ENCODE assay signal across 8 cellular contexts in the genomic region with DNA sequence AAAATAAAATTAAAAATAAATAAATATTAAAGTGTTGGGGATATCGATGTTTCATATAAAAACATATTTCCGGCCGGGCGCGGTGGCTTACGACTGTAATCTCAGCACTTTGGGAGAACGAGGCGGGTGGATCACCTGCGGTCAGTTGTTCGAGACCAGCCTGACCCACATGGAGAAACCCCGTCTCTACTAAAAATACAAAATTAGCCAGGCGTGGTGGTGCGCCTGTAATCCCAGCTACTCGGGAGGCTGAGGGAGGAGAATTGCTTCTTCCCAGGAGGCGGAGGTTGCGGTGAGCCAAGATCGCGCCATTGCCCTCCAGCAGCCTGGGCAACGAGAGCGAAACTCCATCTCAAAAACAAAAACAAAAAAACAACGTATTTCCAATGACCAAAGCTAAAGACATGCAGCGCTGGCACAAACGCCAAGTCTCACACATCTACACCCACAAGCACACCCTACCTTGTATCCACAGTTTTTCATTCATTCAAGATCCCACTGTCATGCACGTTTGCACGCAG. TPM values are rescaled to one million over a fixed set of nuclear protein-coding genes. Genes with fewer than 3 reads are reported as not detected.
DNase-seq lines count a peak whose midpoint lies in the region; ATAC-seq and TF ChIP-seq lines count a peak whose summit lies in the region.

No MANE protein-coding gene starts in this region.

- ATAC-seq in DND-41 (ENCODE audit: insufficient read depth, low read depth), result no peak
- ATAC-seq in activated CD4-positive, CD25-positive, alpha-beta regulatory T cell treated with anti-CD3 and anti-CD28 coated beads, Interleukin-2, amount 50 U/mL, for 24 hours, result no peak

- WGBS in ovary, 3 donors, result 27 to 35% (median 33%) methylated on average over 25 of the region's 25 CpGs

- peak overlapping the region; percentile 96 for H3K27ac ChIP-seq in DND-41 (ENCODE audit: low read length)
- peak overlapping the region; percentile 43 for H3K27ac ChIP-seq in SJSA1
- peak overlapping the region in 1 of 2 donors; percentile 75 for H3K27ac ChIP-seq in ovary

- TF ChIP-seq EP300 in ovary (IDR thresholded peaks at IDR 0.05), result no peak

- no peak for TF ChIP-seq POLR2A in ovary (IDR thresholded peaks at IDR 0.05)

- peak overlapping the region; percentile 68 to 84 for H3K4me3 ChIP-seq in DND-41 (ENCODE audit: low read depth in 1 of 2, low read length in 2 of 2)
- H3K4me3 ChIP-seq in SJSA1, result peak overlapping the region; percentile 57
- H3K4me3 ChIP-seq in epithelial cell of proximal tubule (ENCODE audit: low read depth, low read length), result peak overlapping the region; percentile 87
- peak overlapping the region; percentile 96 for H3K4me3 ChIP-seq in ovary

- peaks cover 75% of the 10 kb centered on the region for H3K79me2 ChIP-seq in DND-41 (ENCODE audit: insufficient read depth, low read length)

- in situ Hi-C loops in KBM-7 (cut with MboI; ENCODE audit: low pct_unique_long_range_greater_than_20kb, low sequenced_read_pairs), result no loop called here

- H3K36me3 ChIP-seq in DND-41 (ENCODE audit: insufficient read depth, low read length) (peaks cover 44% of the 10 kb centered on the region), SJSA1 (peaks cover 17% of the 10 kb centered on the region), ovary (no peaks in the 10 kb centered on the region)

- H3K4me1 ChIP-seq in DND-41 (ENCODE audit: insufficient read depth, low read length) (peaks cover 42% of the 10 kb centered on the region), SJSA1 (replicated peaks) (peaks cover 3% of the 10 kb centered on the region; the same call in 1 of the 2 replicates), ovary (ENCODE audit: insufficient read depth) (peaks cover 5% of the 10 kb centered on the region)

- TF ChIP-seq CTCF in DND-41 (IDR thresholded peaks at IDR 0.05; ENCODE audit: borderline replicate concordance, extremely low read depth, low read length, poor library complexity, severe bottlenecking), result no peak
- no peak for TF ChIP-seq CTCF in epithelial cell of proximal tubule (conservative IDR thresholded peaks at IDR 0.05; ENCODE audit: low read depth, low read length)
- no peak for TF ChIP-seq CTCF in ovary (IDR thresholded peaks at IDR 0.05)

- DNase-seq in DND-41 (no peak), SJSA1 (ENCODE audit: low read depth in 1 of 2, low spot score in 2 of 2) (no peak), epithelial cell of proximal tubule (ENCODE audit: low read depth) (no peak), ovary (peak in 2 of 5 donors; percentile 20 to 22), KBM-7 (no peak), midbrain (lab: John Stamatoyannopoulos, UW) (no peak), activated gamma-delta T cell (lab: John Stamatoyannopoulos, UW) (no peak)

- no peaks in the 10 kb centered on the region for H4K20me1 ChIP-seq in DND-41 (ENCODE audit: insufficient read depth, low read length)

- H3K9me3 ChIP-seq in DND-41 (ENCODE audit: insufficient read depth, low read length, severe bottlenecking) (peaks cover 19% of the 10 kb centered on the region), SJSA1 (replicated peaks) (peaks cover 21% of the 10 kb centered on the region), ovary (peaks cover 0 to 11% of the 10 kb centered on the region in 2 donors)

- H2AFZ ChIP-seq in DND-41 (ENCODE audit: low read depth, low read length), result peak overlapping the region; percentile 91

- peak overlapping the region; percentile 77 for H3K9ac ChIP-seq in DND-41 (ENCODE audit: low read depth, low read length)

- H3K4me2 ChIP-seq in DND-41 (ENCODE audit: insufficient read depth, low read length), result peak overlapping the region; percentile 82

- intact Hi-C loops in ovary (cut with DNase I), result no loop called here

- H3K27me3 ChIP-seq in DND-41 (ENCODE audit: insufficient read depth, low read length, poor library complexity) (no peaks in the 10 kb centered on the region), SJSA1 (replicated peaks) (no peaks in the 10 kb centered on the region), ovary (no peaks in the 10 kb centered on the region)

RNA-seq across cellular contexts. Expression of a gene that starts 0.9 kb away (rescaled TPM):
- total RNA-seq in SJSA1 (2014; rRNA removed; shearing (Covaris generic)), result 1.5 and 3.1 TPM in 2 replicates
- total RNA-seq in epithelial cell of proximal tubule, result 3.7 and 6.5 TPM in 2 replicates
- 10 to 100 TPM in 1 of 7 donors, 1 to 10 TPM in 6; 7.1 to 11.0 (median 9.0) TPM for total RNA-seq in ovary
- 1 to 10 TPM; 3.9 to 5.7 TPM for polyA plus RNA-seq in ovary

RNA-seq across cellular contexts. Expression of a gene that starts 2.8 kb away (rescaled TPM):
- total RNA-seq in SJSA1 (2014; rRNA removed; shearing (Covaris generic)), result 2.9 and 4.0 TPM in 2 replicates
- 2.7 and 3.8 TPM in 2 replicates for total RNA-seq in epithelial cell of proximal tubule
- total RNA-seq in ovary, result 1 to 10 TPM; 4.5 to 9.0 (median 7.7) TPM
- polyA plus RNA-seq in ovary, result 1 to 10 TPM; 4.2 to 5.0 TPM

RNA-seq across cellular contexts. Expression of a gene that starts 40.4 kb away (rescaled TPM):
- 0.05 TPM in 1 of 2 replicates, not detected in the other for total RNA-seq in SJSA1 (2014; rRNA removed; shearing (Covaris generic))
- total RNA-seq in epithelial cell of proximal tubule (1.3 and 1.7 TPM in 2 replicates), ovary (10 to 100 TPM in 4 of 7 donors, 1 to 10 TPM in 3; 7.9 to 18.2 (median 11.6) TPM)
- 1 to 10 TPM; 5.0 to 9.0 TPM for polyA plus RNA-seq in ovary
